Comparison of ENCODE assay signal across 10 cellular contexts in the genomic region with DNA sequence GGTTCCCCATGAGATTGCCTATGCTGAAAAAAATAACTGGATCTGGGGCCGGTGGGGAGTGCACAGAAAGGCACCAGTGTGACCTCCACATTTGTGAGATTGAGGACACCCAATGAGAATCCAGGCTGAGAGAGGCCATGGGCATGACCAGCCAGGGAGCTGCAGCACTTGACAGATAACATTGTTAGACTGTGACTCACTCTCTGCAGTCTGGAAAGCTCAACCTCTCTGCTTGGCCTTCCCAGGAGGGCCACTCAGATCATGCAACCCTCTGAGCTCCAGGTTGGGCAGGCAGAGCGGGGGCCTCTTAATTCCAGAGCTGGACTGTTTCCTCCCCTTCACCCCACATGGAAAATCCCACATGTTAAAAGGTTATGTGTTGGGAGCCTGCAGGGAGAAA. TPM values are rescaled to one million over a fixed set of nuclear protein-coding genes. Genes with fewer than 3 reads are reported as not detected.
DNase-seq lines count a peak whose midpoint lies in the region; ATAC-seq and TF ChIP-seq lines count a peak whose summit lies in the region.
"Had no signal": no experiment of that assay in that cellular context is flagged by ENCODE, and none has a peak within 500 bp of the region (broad histone marks: within the 10 kb centered on the region; RNA-seq: fewer than 3 reads in every experiment).

No MANE protein-coding gene starts in this region.

- H3K27me3 ChIP-seq in GM23338 (ENCODE audit: insufficient read depth) (no peaks in the 10 kb centered on the region), gastroesophageal sphincter (no peaks in the 10 kb centered on the region)

- H3K36me3 Mint-ChIP-seq in GM23338 (ENCODE audit: low read depth): no peaks in the 10 kb centered on the region

- no peaks in the 10 kb centered on the region for H3K9me3 Mint-ChIP-seq in GM23338
- H3K9me3 Mint-ChIP-seq: T-helper 2 cell treated with Interferon-gamma antibody and Interleukin-4, amounts not matched to agents 5 μg/mL and 100 μg/mL, for 36 hours had no signal

- no peak overlapping the region for H3K4me2 ChIP-seq in GM23338

- no peak overlapping the region for H3K27ac Mint-ChIP-seq in GM23338
- H3K27ac Mint-ChIP-seq: T-helper 2 cell treated with Interferon-gamma antibody and Interleukin-4, amounts not matched to agents 5 μg/mL and 100 μg/mL, for 36 hours had no signal

- peaks cover 8% of the 10 kb centered on the region for H3F3A ChIP-seq in GM23338 (replicated peaks; ENCODE audit: low read depth)

- H3K9me3 ChIP-seq in gastroesophageal sphincter: no peaks in the 10 kb centered on the region

- peaks cover 3% of the 10 kb centered on the region for H3K27me3 Mint-ChIP-seq in GM23338 (ENCODE audit: insufficient read depth, low read depth, poor library complexity)

- TF ChIP-seq POLR2A in gastroesophageal sphincter (IDR thresholded peaks at IDR 0.05): no peak

- no peak overlapping the region for H3K4me3 Mint-ChIP-seq in GM23338
- H3K4me3 Mint-ChIP-seq: T-helper 2 cell treated with Interferon-gamma antibody and Interleukin-4, amounts not matched to agents 5 μg/mL and 100 μg/mL, for 36 hours had no signal

- no peak for TF ChIP-seq EP300 in gastroesophageal sphincter (IDR thresholded peaks at IDR 0.05)

- DNase-seq in GM23338 (ENCODE audit: low spot score): no peak
- peak; percentile 100 for DNase-seq in retinal pigment epithelial cell (ENCODE audit: low read depth)
- DNase-seq in anterior cingulate cortex (lab: John Stamatoyannopoulos, UW): no peak
- no peak for DNase-seq in NCI-H2227 treated with DMSO at 0.1 percent for 48 hours (lab: John Stamatoyannopoulos, UW)
- DNase-seq: effector CD8-positive, alpha-beta T cell had no signal

- no peak overlapping the region for H3K27ac ChIP-seq in GM23338 (ENCODE audit: low read depth)
- no peak overlapping the region for H3K27ac ChIP-seq in gastroesophageal sphincter

- no peaks in the 10 kb centered on the region for H3K9me2 ChIP-seq in GM23338 (ENCODE audit: insufficient read depth)

- WGBS in gastroesophageal sphincter (ENCODE audit: low coverage in 1 of 2), 2 donors: 50% methylated on average over 1 of the region's 2 CpGs; no CpG with 5 or more reads in 1 of the 2 donors

- peaks cover 11% of the 10 kb centered on the region; the same call in 2 of the 3 replicates for H3K4me1 Mint-ChIP-seq in GM23338

- no peak overlapping the region for H3K4me3 ChIP-seq in GM23338
- H3K4me3 ChIP-seq in gastroesophageal sphincter: no peak overlapping the region
- H3K4me3 ChIP-seq in retinal pigment epithelial cell (ENCODE audit: low read length): no peak overlapping the region

- H3K36me3 ChIP-seq in GM23338 (ENCODE audit: insufficient read depth) (no peaks in the 10 kb centered on the region), gastroesophageal sphincter (no peaks in the 10 kb centered on the region)

- peak; percentile 65 for ATAC-seq in GM23338
- ATAC-seq in SK-N-SH treated with all-trans-retinoic acid at 6 μM for 48 hours: peak; percentile 99
- ATAC-seq in gastroesophageal sphincter: peak; percentile 66
- ATAC-seq in GM18873 (IDR thresholded peaks at IDR 0.05; ENCODE audit: low FRiP score, unreplicated experiment): no peak
- ATAC-seq in HG03095 (IDR thresholded peaks at IDR 0.05; ENCODE audit: unreplicated experiment): no peak

- H4K20me1 ChIP-seq in GM23338 (replicated peaks; ENCODE audit: insufficient read depth): no peaks in the 10 kb centered on the region

- H2AFZ ChIP-seq in GM23338: peak overlapping the region; percentile 43; the same call in 1 of the 2 replicates

- TF ChIP-seq CTCF in GM23338 (conservative IDR thresholded peaks at IDR 0.05; ENCODE audit: low read depth in 2 of 2) (no peak), gastroesophageal sphincter (IDR thresholded peaks at IDR 0.05) (no peak), retinal pigment epithelial cell (conservative IDR thresholded peaks at IDR 0.05; ENCODE audit: low read depth, low read length) (no peak)

- H3K4me1 ChIP-seq in GM23338 (ENCODE audit: insufficient read depth) (no peaks in the 10 kb centered on the region), gastroesophageal sphincter (peaks cover 0 to 7% (median 0%) of the 10 kb centered on the region in 3 donors)

- H3K79me2 ChIP-seq in GM23338 (replicated peaks; ENCODE audit: insufficient read depth): no peaks in the 10 kb centered on the region

TF ChIP-seq in SK-N-SH treated with all-trans-retinoic acid at 6 μM for 48 hours, 23 proteins besides CTCF, POLR2A, EP300 and RAD21:
- TF ChIP-seq ZNF8 (CRISPR knock-in tag; IDR thresholded peaks at IDR 0.05) (no peak), ZFP3 (CRISPR knock-in tag; IDR thresholded peaks at IDR 0.05) (peak; percentile 64; the same call in 1 of the 2 replicates)
- TF ChIP-seq, protein P1, sequence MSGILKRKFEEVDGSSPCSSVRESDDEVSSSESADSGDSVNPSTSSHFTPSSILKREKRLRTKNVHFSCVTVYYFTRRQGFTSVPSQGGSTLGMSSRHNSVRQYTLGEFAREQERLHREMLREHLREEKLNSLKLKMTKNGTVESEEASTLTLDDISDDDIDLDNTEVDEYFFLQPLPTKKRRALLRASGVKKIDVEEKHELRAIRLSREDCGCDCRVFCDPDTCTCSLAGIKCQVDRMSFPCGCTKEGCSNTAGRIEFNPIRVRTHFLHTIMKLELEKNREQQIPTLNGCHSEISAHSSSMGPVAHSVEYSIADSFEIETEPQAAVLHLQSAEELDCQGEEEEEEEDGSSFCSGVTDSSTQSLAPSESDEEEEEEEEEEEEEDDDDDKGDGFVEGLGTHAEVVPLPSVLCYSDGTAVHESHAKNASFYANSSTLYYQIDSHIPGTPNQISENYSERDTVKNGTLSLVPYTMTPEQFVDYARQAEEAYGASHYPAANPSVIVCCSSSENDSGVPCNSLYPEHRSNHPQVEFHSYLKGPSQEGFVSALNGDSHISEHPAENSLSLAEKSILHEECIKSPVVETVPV (CRISPR knock-in tag; IDR thresholded peaks at IDR 0.05): no peak
- TF ChIP-seq, protein P2, sequence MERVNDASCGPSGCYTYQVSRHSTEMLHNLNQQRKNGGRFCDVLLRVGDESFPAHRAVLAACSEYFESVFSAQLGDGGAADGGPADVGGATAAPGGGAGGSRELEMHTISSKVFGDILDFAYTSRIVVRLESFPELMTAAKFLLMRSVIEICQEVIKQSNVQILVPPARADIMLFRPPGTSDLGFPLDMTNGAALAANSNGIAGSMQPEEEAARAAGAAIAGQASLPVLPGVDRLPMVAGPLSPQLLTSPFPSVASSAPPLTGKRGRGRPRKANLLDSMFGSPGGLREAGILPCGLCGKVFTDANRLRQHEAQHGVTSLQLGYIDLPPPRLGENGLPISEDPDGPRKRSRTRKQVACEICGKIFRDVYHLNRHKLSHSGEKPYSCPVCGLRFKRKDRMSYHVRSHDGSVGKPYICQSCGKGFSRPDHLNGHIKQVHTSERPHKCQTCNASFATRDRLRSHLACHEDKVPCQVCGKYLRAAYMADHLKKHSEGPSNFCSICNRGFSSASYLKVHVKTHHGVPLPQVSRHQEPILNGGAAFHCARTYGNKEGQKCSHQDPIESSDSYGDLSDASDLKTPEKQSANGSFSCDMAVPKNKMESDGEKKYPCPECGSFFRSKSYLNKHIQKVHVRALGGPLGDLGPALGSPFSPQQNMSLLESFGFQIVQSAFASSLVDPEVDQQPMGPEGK (CRISPR knock-in tag; IDR thresholded peaks at IDR 0.05; ENCODE audit: borderline replicate concordance): peak; percentile 13; the same call in 1 of the 2 replicates

RNA-seq across cellular contexts. Expression of a gene that starts 30.1 kb away (rescaled TPM):
- total RNA-seq in GM23338 (2014; rRNA removed; shearing (Covaris generic)): 7.6 and 14.8 TPM in 2 replicates
- 6.1 and 6.2 TPM in 2 replicates for polyA plus RNA-seq in GM23338 (2016; fragmentation: Nextera tagmentation; extraction: Ambion mirVana)
- 1 to 10 TPM; 1.5 to 2.7 (median 1.6) TPM for total RNA-seq in gastroesophageal sphincter

Comparison
In these comparisons a context has a peak if more than half of its experiments do, and no peak if none do; other contexts are left out.
1. ATAC-seq: peak in GM23338 (single experiment), SK-N-SH treated with all-trans-retinoic acid at 6 μM for 48 hours (single experiment) and gastroesophageal sphincter (single experiment); none in GM18873 (single experiment) and HG03095 (single experiment).